In the genomic region with DNA sequence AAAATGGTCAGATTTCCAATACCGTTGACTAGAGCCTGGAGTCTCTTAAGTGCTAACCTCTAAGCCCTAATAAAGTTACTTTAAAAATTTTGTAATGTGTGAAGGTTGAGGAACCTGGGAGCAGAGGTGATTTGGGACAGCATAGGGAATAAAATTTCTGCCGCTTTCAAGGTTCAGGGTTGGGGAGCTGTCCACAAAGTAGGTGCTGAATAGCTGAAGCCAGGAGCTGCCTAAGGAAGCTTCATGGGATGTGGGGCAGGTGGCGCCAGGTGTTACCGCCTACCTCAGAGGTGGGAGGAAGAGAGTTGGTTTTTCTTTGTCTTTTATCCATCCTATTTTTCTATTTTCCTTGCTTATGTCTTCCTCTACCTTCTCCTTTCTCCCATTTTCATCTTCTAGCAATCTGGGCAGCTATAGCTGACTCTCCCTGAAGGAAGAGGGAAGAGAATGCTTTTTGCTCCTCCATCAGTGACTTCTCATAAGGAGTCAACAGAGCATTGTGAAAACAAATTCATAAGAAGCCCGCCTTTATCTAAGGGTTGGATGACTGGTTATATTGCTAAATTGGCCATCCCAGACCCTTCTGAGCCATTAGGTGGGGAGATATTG, we compare ENCODE assay signal across 10 cellular contexts.
DNase-seq lines count a peak whose midpoint lies in the region; ATAC-seq and TF ChIP-seq lines count a peak whose summit lies in the region.
"Had no signal": no experiment of that assay in that cellular context is flagged by ENCODE, and none has a peak within 500 bp of the region (broad histone marks: within the 10 kb centered on the region; RNA-seq: fewer than 3 reads in every experiment).

No MANE protein-coding gene starts in this region.

- H3K4me1 Mint-ChIP-seq in osteocyte (ENCODE audit: unreplicated experiment), result no peaks in the 10 kb centered on the region
- H3K4me1 Mint-ChIP-seq: central memory CD8-positive, alpha-beta T cell had no signal

- H3K9me3 Mint-ChIP-seq in osteocyte (ENCODE audit: unreplicated experiment), result no peaks in the 10 kb centered on the region
- H3K9me3 Mint-ChIP-seq: central memory CD8-positive, alpha-beta T cell had no signal

- ATAC-seq in HG03097 (IDR thresholded peaks at IDR 0.05; ENCODE audit: low FRiP score, unreplicated experiment), result no peak
- ATAC-seq in GM18519 (IDR thresholded peaks at IDR 0.05; ENCODE audit: low FRiP score, unreplicated experiment), result no peak
- ATAC-seq: left ventricle myocardium superior had no signal

- in situ Hi-C loops in GM13976 (cut with MboI; ENCODE audit: low sequenced_read_pairs, unreplicated experiment), result no loop called here

- TF ChIP-seq CTCF in GM13976 (IDR thresholded peaks at IDR 0.05; ENCODE audit: borderline replicate concordance, control extremely low read depth, extremely low read depth, insufficient read depth, missing control alignments), result no peak
- no peak for TF ChIP-seq CTCF in NB4 (IDR thresholded peaks at IDR 0.05; ENCODE audit: low read depth, low read length)
- no peak for TF ChIP-seq CTCF in cardiac fibroblast (IDR thresholded peaks at IDR 0.05; ENCODE audit: low read depth, low read length)
- no peak for TF ChIP-seq CTCF in osteocyte (IDR thresholded peaks at IDR 0.05)

- peaks cover 38% of the 10 kb centered on the region for H3K27me3 Mint-ChIP-seq in osteocyte (ENCODE audit: unreplicated experiment)

- H3K4me3 Mint-ChIP-seq in osteocyte (ENCODE audit: unreplicated experiment), result no peak overlapping the region
- H3K4me3 Mint-ChIP-seq: central memory CD8-positive, alpha-beta T cell had no signal

- no peak for TF ChIP-seq POLR2A in NB4 (IDR thresholded peaks at IDR 0.05; ENCODE audit: extremely low read depth, insufficient read length)

- intact Hi-C loops in posterior cingulate gyrus (cut with DNase I), result no loop called here

- no peak overlapping the region for H3K27ac Mint-ChIP-seq in osteocyte (ENCODE audit: unreplicated experiment)

- DNase-seq in GM13976 (ENCODE audit: low spot score) (peak; percentile 32), NB4 (ENCODE audit: low read depth) (peak; percentile 30), cardiac fibroblast (ENCODE audit: low read depth in 2 of 2) (peak; percentile 42 to 45), mucosa of gallbladder (ENCODE audit: low spot score) (peak; percentile 56), osteocyte (ENCODE audit: extremely low spot score, unreplicated experiment) (no peak), posterior cingulate gyrus (no peak)
- DNase-seq: left ventricle myocardium superior had no signal

- H3K4me3 ChIP-seq in NB4 (ENCODE audit: low read depth, low read length), result no peak overlapping the region
- H3K4me3 ChIP-seq in cardiac fibroblast (replicated peaks in 1 of 2; ENCODE audit: low read depth in 2 of 2, low read length in 2 of 2), result no peak overlapping the region

- no peaks in the 10 kb centered on the region for H3K36me3 Mint-ChIP-seq in osteocyte (ENCODE audit: unreplicated experiment)

Comparison
In these comparisons a context has a peak if more than half of its experiments do, and no peak if none do; other contexts are left out.
1. DNase-seq: peak in GM13976 (single experiment), NB4 (single experiment), cardiac fibroblast (2 of 2) and mucosa of gallbladder (single experiment); none in osteocyte (single experiment) and posterior cingulate gyrus (0 of 10).